Comparison of ENCODE assay signal across 9 cellular contexts in the genomic region with DNA sequence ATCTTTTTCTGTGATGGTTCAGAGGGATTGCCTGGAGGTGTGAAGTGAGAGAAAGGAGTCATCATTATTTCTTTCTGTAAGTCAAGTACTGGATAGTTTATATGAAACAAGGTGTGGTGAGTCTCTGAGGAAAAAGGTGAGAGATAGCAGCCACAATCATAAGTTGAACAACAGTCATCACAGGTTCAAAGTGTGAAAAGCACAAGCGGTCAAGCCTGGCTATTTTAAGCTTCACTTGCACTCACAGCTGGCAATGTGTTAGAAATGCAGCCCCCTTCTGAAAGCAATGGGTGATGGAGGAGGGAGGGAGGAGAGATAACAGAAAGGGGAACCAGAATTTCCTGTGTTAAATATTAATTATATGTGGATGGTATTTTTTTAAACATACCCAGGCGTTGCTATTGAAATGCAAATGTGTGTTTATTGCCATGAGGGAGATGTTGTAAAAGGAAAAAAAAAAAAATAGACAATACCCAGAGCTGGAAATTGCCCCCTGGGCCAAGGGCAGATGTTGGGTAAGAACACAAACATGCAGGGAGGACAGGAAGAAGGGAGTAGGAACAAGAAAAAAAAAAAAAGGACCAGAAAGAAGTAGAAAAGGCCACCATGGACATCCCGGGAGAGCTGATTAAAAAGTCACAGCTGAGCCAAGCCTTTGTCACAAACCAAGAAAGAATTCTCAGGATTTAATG.
DNase-seq lines count a peak whose midpoint lies in the region; ATAC-seq and TF ChIP-seq lines count a peak whose summit lies in the region.
"Had no signal": no experiment of that assay in that cellular context is flagged by ENCODE, and none has a peak within 500 bp of the region (broad histone marks: within the 10 kb centered on the region; RNA-seq: fewer than 3 reads in every experiment).

No MANE protein-coding gene starts in this region.

- ATAC-seq in GM18861 (IDR thresholded peaks at IDR 0.05; ENCODE audit: unreplicated experiment): peak; percentile 99
- peak; percentile 96 for ATAC-seq in GM21576 (IDR thresholded peaks at IDR 0.05; ENCODE audit: unreplicated experiment)
- peak; percentile 98 for ATAC-seq in HG03139 (IDR thresholded peaks at IDR 0.05; ENCODE audit: unreplicated experiment)
- ATAC-seq: lower lobe of right lung had no signal

- peak; percentile 22 for DNase-seq in germinal center (ENCODE audit: low spot score)
- DNase-seq in GM20000 (ENCODE audit: low spot score): no peak
- DNase-seq in activated CD4-positive, alpha-beta T cell treated with anti-CD3 and anti-CD28 coated beads, Interleukin-2, amount 50 U/mL, for 48 hours: no peak
- no peak for DNase-seq in NCI-H128 (lab: John Stamatoyannopoulos, UW; ENCODE audit: unreplicated experiment)
- DNase-seq in activated effector memory CD4-positive, alpha-beta T cell treated with anti-CD3 and anti-CD28 coated beads, Interleukin-2, amount 50 U/mL, for 16 hours: no peak
- DNase-seq: lower lobe of right lung had no signal

- no peak for TF ChIP-seq CTCF in GM20000 (IDR thresholded peaks at IDR 0.05; ENCODE audit: extremely low read depth, missing control alignments)
